ENCODE assay signal across 1 cellular context in genomic region chr19:51552996-51553725, GRCh38.
TF ChIP-seq lines count a peak whose summit lies in the region.

No MANE protein-coding gene starts in this region.

TF ChIP-seq in K562, 482 proteins besides CTCF, POLR2A, EP300 and RAD21 (continued from another document and continues in another):
- TF ChIP-seq CUX1 (CRISPR knock-in tag; IDR thresholded peaks at IDR 0.05): no peak
- 0 out of 2 replicates have a peak, but pooled peaks have one; percentile 12 for TF ChIP-seq STAG1 (CRISPR knock-in tag; IDR thresholded peaks at IDR 0.05; ENCODE audit: borderline replicate concordance)
- TF ChIP-seq GATAD2A (IDR thresholded peaks at IDR 0.05): peak; percentile 86; the same call in 1 of the 2 replicates
- TF ChIP-seq ZNF212 (CRISPR knock-in tag; IDR thresholded peaks at IDR 0.05): no peak
- no peak for TF ChIP-seq RBM25 (IDR thresholded peaks at IDR 0.05; ENCODE audit: low read depth, low read length, severe bottlenecking)
- TF ChIP-seq NCOR1 (IDR thresholded peaks at IDR 0.05): peak; percentile 64
- TF ChIP-seq FOXP1 (CRISPR knock-in tag; IDR thresholded peaks at IDR 0.05): peak; percentile 94
- no peak for TF ChIP-seq ASH1L (IDR thresholded peaks at IDR 0.05; ENCODE audit: borderline replicate concordance, low read depth, partially characterized antibody)
- peak; percentile 48; the same call in 1 of the 2 replicates for TF ChIP-seq RB1 (IDR thresholded peaks at IDR 0.05; ENCODE audit: low read depth)
- TF ChIP-seq USF2 (CRISPR knock-in tag; IDR thresholded peaks at IDR 0.05): no peak
- TF ChIP-seq XRCC5 (IDR thresholded peaks at IDR 0.05; ENCODE audit: low read depth, low read length): peak; percentile 91; the same call in 1 of the 2 replicates
- 0 out of 2 replicates have a peak, but pooled peaks have one; percentile 44 for TF ChIP-seq GTF2F1 (IDR thresholded peaks at IDR 0.05; ENCODE audit: low read depth, low read length)
- no peak for TF ChIP-seq FOXJ3 (CRISPR knock-in tag; IDR thresholded peaks at IDR 0.05)
- TF ChIP-seq NKRF (IDR thresholded peaks at IDR 0.05; ENCODE audit: borderline replicate concordance): peak; percentile 98
- TF ChIP-seq SRSF1 (IDR thresholded peaks at IDR 0.05; ENCODE audit: low read depth, low read length): no peak
- TF ChIP-seq CHCHD3 (CRISPR knock-in tag; IDR thresholded peaks at IDR 0.05): no peak
- no peak for TF ChIP-seq ZNF224 (CRISPR knock-in tag; IDR thresholded peaks at IDR 0.05)
- TF ChIP-seq CC2D1A (IDR thresholded peaks at IDR 0.05): peak; percentile 36; the same call in 1 of the 2 replicates
- no peak for TF ChIP-seq STAT5A (IDR thresholded peaks at IDR 0.05; ENCODE audit: borderline replicate concordance, low read length)
- TF ChIP-seq PHF21A (IDR thresholded peaks at IDR 0.05; ENCODE audit: borderline replicate concordance, low read depth): no peak
- TF ChIP-seq ZBTB7A (IDR thresholded peaks at IDR 0.05; ENCODE audit: borderline replicate concordance, control insufficient read depth, low read depth, low read length): peak; percentile 43; the same call in 1 of the 2 replicates
- TF ChIP-seq RBM17 (IDR thresholded peaks at IDR 0.05; ENCODE audit: borderline replicate concordance, low read depth, low read length): no peak
- no peak for TF ChIP-seq FOXM1 (IDR thresholded peaks at IDR 0.05; ENCODE audit: low read depth)
- 0 out of 2 replicates have a peak, but pooled peaks have one; percentile 71 for TF ChIP-seq FOXM1 (CRISPR knock-in tag; IDR thresholded peaks at IDR 0.05; ENCODE audit: low read depth)
- TF ChIP-seq CREB3 (tag; conservative IDR thresholded peaks at IDR 0.05; ENCODE audit: low read depth): peak; percentile 74
- TF ChIP-seq HOMEZ (CRISPR knock-in tag; IDR thresholded peaks at IDR 0.05): no peak
- TF ChIP-seq ZBTB9 (CRISPR knock-in tag; IDR thresholded peaks at IDR 0.05): peak; percentile 78
- no peak for TF ChIP-seq BRD4 (IDR thresholded peaks at IDR 0.05)
- TF ChIP-seq ZNF165 (CRISPR knock-in tag; IDR thresholded peaks at IDR 0.05; ENCODE audit: borderline replicate concordance): no peak
- no peak for TF ChIP-seq E2F3 (CRISPR knock-in tag; IDR thresholded peaks at IDR 0.05)
- TF ChIP-seq BCLAF1 (IDR thresholded peaks at IDR 0.05; ENCODE audit: borderline replicate concordance in 1 of 2, control insufficient read depth in 1 of 2, low read depth in 2 of 2, low read length in 1 of 2): no peak
- no peak for TF ChIP-seq MITF (IDR thresholded peaks at IDR 0.05)
- peak; percentile 43; the same call in 1 of the 2 replicates for TF ChIP-seq CBFA2T3 (IDR thresholded peaks at IDR 0.05)
- no peak for TF ChIP-seq ZNF79 (CRISPR knock-in tag; IDR thresholded peaks at IDR 0.05; ENCODE audit: low read depth)
- TF ChIP-seq U2AF1 (optimal IDR thresholded peaks at IDR 0.05; ENCODE audit: low read depth, low read length): no peak
- no peak for TF ChIP-seq PTTG1 (tag; IDR thresholded peaks at IDR 0.05; ENCODE audit: low read depth)
- TF ChIP-seq THRA (IDR thresholded peaks at IDR 0.05): no peak
